23 cellular contexts compared by ENCODE assay signal in genomic region chr17:41123292-41123990, GRCh38. TPM values are rescaled to one million over a fixed set of nuclear protein-coding genes. Genes with fewer than 3 reads are reported as not detected.
"Had no signal": no experiment of that assay in that cellular context is flagged by ENCODE, and none has a peak within 500 bp of the region (broad histone marks: within the 10 kb centered on the region; RNA-seq: fewer than 3 reads in every experiment).

No MANE protein-coding gene starts in this region.

RNA-seq across cellular contexts. Expression of gene KRTAP4-12, which starts 0.5 kb away (rescaled TPM):
- total RNA-seq: activated B cell treated with CpG ODN at 0.5 μM for 24 hours; activated T-helper 1 cell treated with anti-CD3 and anti-CD28 coated beads, Interleukin-12 subunit alpha, Interleukin-12 subunit beta, Interleukin-2, Interleukin-4 antibody, amounts not matched to agents 30 ng/mL and 10 ng/mL and 1 ng/mL, durations not matched to agents 14 hours and 24 hours and 36 hours; astrocyte; cardiac septum; chondrocyte; endothelial cell of umbilical vein; fibroblast of lung; fibroblast of villous mesenchyme; gastroesophageal sphincter; left cardiac atrium; left ventricle myocardium superior; lung microvascular endothelial cell; mucosa of gallbladder; neural crest cell; occipital lobe; psoas muscle; sigmoid colon; smooth muscle cell; T-helper 2 cell treated with Interferon-gamma antibody and Interleukin-4, amounts not matched to agents 100 ng/mL and 5 ng/mL, for 36 hours; upper lobe of right lung had no signal
- polyA plus RNA-seq: endothelial cell of umbilical vein, esophagus, fibroblast of lung, keratinocyte, psoas muscle, sigmoid colon, smooth muscle cell had no signal

RNA-seq across cellular contexts. Expression of gene KRTAP4-11, which starts 5.3 kb away (rescaled TPM):
- total RNA-seq: activated B cell treated with CpG ODN at 0.5 μM for 24 hours; activated T-helper 1 cell treated with anti-CD3 and anti-CD28 coated beads, Interleukin-12 subunit alpha, Interleukin-12 subunit beta, Interleukin-2, Interleukin-4 antibody, amounts not matched to agents 30 ng/mL and 10 ng/mL and 1 ng/mL, durations not matched to agents 14 hours and 24 hours and 36 hours; astrocyte; cardiac septum; chondrocyte; endothelial cell of umbilical vein; fibroblast of lung; fibroblast of villous mesenchyme; gastroesophageal sphincter; left cardiac atrium; left ventricle myocardium superior; lung microvascular endothelial cell; mucosa of gallbladder; neural crest cell; occipital lobe; psoas muscle; sigmoid colon; smooth muscle cell; T-helper 2 cell treated with Interferon-gamma antibody and Interleukin-4, amounts not matched to agents 100 ng/mL and 5 ng/mL, for 36 hours; upper lobe of right lung had no signal
- polyA plus RNA-seq: endothelial cell of umbilical vein, esophagus, fibroblast of lung, keratinocyte, psoas muscle, sigmoid colon, smooth muscle cell had no signal

RNA-seq across cellular contexts. Expression of gene KRTAP4-6, which starts 16.9 kb away (rescaled TPM):
- total RNA-seq: activated B cell treated with CpG ODN at 0.5 μM for 24 hours; activated T-helper 1 cell treated with anti-CD3 and anti-CD28 coated beads, Interleukin-12 subunit alpha, Interleukin-12 subunit beta, Interleukin-2, Interleukin-4 antibody, amounts not matched to agents 30 ng/mL and 10 ng/mL and 1 ng/mL, durations not matched to agents 14 hours and 24 hours and 36 hours; astrocyte; cardiac septum; chondrocyte; endothelial cell of umbilical vein; fibroblast of lung; fibroblast of villous mesenchyme; gastroesophageal sphincter; left cardiac atrium; left ventricle myocardium superior; lung microvascular endothelial cell; mucosa of gallbladder; neural crest cell; occipital lobe; psoas muscle; sigmoid colon; smooth muscle cell; T-helper 2 cell treated with Interferon-gamma antibody and Interleukin-4, amounts not matched to agents 100 ng/mL and 5 ng/mL, for 36 hours; upper lobe of right lung had no signal
- polyA plus RNA-seq: endothelial cell of umbilical vein, esophagus, fibroblast of lung, keratinocyte, psoas muscle, sigmoid colon, smooth muscle cell had no signal

RNA-seq across cellular contexts. Expression of gene KRTAP4-9, which starts 18.3 kb away (rescaled TPM):
- total RNA-seq: activated B cell treated with CpG ODN at 0.5 μM for 24 hours; activated T-helper 1 cell treated with anti-CD3 and anti-CD28 coated beads, Interleukin-12 subunit alpha, Interleukin-12 subunit beta, Interleukin-2, Interleukin-4 antibody, amounts not matched to agents 30 ng/mL and 10 ng/mL and 1 ng/mL, durations not matched to agents 14 hours and 24 hours and 36 hours; astrocyte; cardiac septum; chondrocyte; endothelial cell of umbilical vein; fibroblast of lung; fibroblast of villous mesenchyme; gastroesophageal sphincter; left cardiac atrium; left ventricle myocardium superior; lung microvascular endothelial cell; mucosa of gallbladder; neural crest cell; occipital lobe; psoas muscle; sigmoid colon; smooth muscle cell; T-helper 2 cell treated with Interferon-gamma antibody and Interleukin-4, amounts not matched to agents 100 ng/mL and 5 ng/mL, for 36 hours; upper lobe of right lung had no signal
- polyA plus RNA-seq: endothelial cell of umbilical vein, esophagus, fibroblast of lung, keratinocyte, psoas muscle, sigmoid colon, smooth muscle cell had no signal

RNA-seq across cellular contexts. Expression of gene KRTAP4-16, which starts 21.4 kb away (rescaled TPM):
- total RNA-seq: activated B cell treated with CpG ODN at 0.5 μM for 24 hours; activated T-helper 1 cell treated with anti-CD3 and anti-CD28 coated beads, Interleukin-12 subunit alpha, Interleukin-12 subunit beta, Interleukin-2, Interleukin-4 antibody, amounts not matched to agents 30 ng/mL and 10 ng/mL and 1 ng/mL, durations not matched to agents 14 hours and 24 hours and 36 hours; astrocyte; cardiac septum; chondrocyte; endothelial cell of umbilical vein; fibroblast of lung; fibroblast of villous mesenchyme; gastroesophageal sphincter; left cardiac atrium; left ventricle myocardium superior; lung microvascular endothelial cell; mucosa of gallbladder; neural crest cell; occipital lobe; psoas muscle; sigmoid colon; smooth muscle cell; suprapubic skin; T-helper 2 cell treated with Interferon-gamma antibody and Interleukin-4, amounts not matched to agents 100 ng/mL and 5 ng/mL, for 36 hours; upper lobe of right lung had no signal
- polyA plus RNA-seq: endothelial cell of umbilical vein, esophagus, fibroblast of lung, keratinocyte, psoas muscle, sigmoid colon, smooth muscle cell had no signal
